Comparison of ENCODE assay signal across 17 cellular contexts in the genomic region with DNA sequence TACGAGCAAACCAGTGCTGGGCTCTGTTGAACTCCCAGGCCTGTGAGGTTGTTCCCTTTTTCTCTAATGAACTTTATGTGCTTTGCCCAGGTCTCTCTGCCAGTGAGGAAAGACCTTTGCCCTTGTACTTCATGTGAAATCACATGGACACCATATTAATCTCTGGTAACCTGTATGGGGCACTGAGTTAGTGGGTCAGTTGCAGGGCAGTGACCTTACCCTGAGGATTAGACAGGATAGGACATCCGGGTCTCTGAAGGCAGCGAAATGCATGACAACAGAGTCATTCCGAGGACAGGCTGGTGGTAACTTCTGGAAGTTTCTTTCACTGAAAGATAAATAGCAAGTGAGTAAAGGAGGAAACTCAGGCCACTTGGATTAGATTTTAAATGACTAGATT.
DNase-seq lines count a peak whose midpoint lies in the region; ATAC-seq and TF ChIP-seq lines count a peak whose summit lies in the region.
"Had no signal": no experiment of that assay in that cellular context is flagged by ENCODE, and none has a peak within 500 bp of the region (broad histone marks: within the 10 kb centered on the region; RNA-seq: fewer than 3 reads in every experiment).

No MANE protein-coding gene starts in this region.

- H3K27me3 Mint-ChIP-seq in natural killer cell (ENCODE audit: low read depth in 2 of 2): no peaks in the 10 kb centered on the region
- no peaks in the 10 kb centered on the region for H3K27me3 Mint-ChIP-seq in natural killer cell treated with Interleukin-12 subunit alpha and Interleukin-12 subunit beta and Interleukin-15 and Interleukin-18, amount 100 ng/mL, for 72 hours

- H3K4me1 ChIP-seq in stomach smooth muscle (ENCODE audit: control insufficient read depth, insufficient read depth, low read length): peaks cover 70% of the 10 kb centered on the region

- no peak overlapping the region for H3K9ac ChIP-seq in stomach smooth muscle (ENCODE audit: low read length in 2 of 2)

- peak overlapping the region; percentile 17 for H3K4me3 Mint-ChIP-seq in natural killer cell
- H3K4me3 Mint-ChIP-seq in natural killer cell treated with Interleukin-12 subunit alpha and Interleukin-12 subunit beta and Interleukin-15 and Interleukin-18, amount 100 ng/mL, for 72 hours: no peak overlapping the region
- H3K4me3 Mint-ChIP-seq: activated naive CD4-positive, alpha-beta T cell treated with anti-CD3 and anti-CD28 coated beads for 36 hours had no signal

- intact Hi-C loops in natural killer cell (cut with micrococcal nuclease): no loop called here

- H3K9me3 ChIP-seq in stomach smooth muscle (ENCODE audit: control insufficient read depth in 2 of 2, low read length in 2 of 2): no peaks in the 10 kb centered on the region

- peaks cover 94 to 100% of the 10 kb centered on the region in 2 donors for H3K4me1 Mint-ChIP-seq in natural killer cell
- peaks cover 58 to 76% of the 10 kb centered on the region in 2 donors for H3K4me1 Mint-ChIP-seq in natural killer cell treated with Interleukin-12 subunit alpha and Interleukin-12 subunit beta and Interleukin-15 and Interleukin-18, amount 100 ng/mL, for 72 hours (ENCODE audit: low read depth in 2 of 2)

- ATAC-seq in natural killer cell (no peak), left lobe of liver (peak; percentile 64), GM19023 (IDR thresholded peaks at IDR 0.05; ENCODE audit: unreplicated experiment) (no peak)
- ATAC-seq in natural killer cell treated with Interleukin-12 subunit alpha and Interleukin-12 subunit beta and Interleukin-15 and Interleukin-18, amount 100 ng/mL, for 72 hours: no peak
- ATAC-seq: sciatic nerve had no signal

- H3K27ac Mint-ChIP-seq in natural killer cell: peak overlapping the region; percentile 59 to 85
- peak overlapping the region in 1 of 2 donors; percentile 56 for H3K27ac Mint-ChIP-seq in natural killer cell treated with Interleukin-12 subunit alpha and Interleukin-12 subunit beta and Interleukin-15 and Interleukin-18, amount 100 ng/mL, for 72 hours
- H3K27ac Mint-ChIP-seq: activated naive CD4-positive, alpha-beta T cell treated with anti-CD3 and anti-CD28 coated beads for 36 hours had no signal

- DNase-seq in natural killer cell (no peak), left lobe of liver (ENCODE audit: low spot score) (peak; percentile 89), COR-L47 (lab: John Stamatoyannopoulos, UW) (no peak), NCI-H2227 treated with DMSO at 0.1 percent for 48 hours (lab: John Stamatoyannopoulos, UW) (no peak)
- no peak for DNase-seq in natural killer cell treated with Interleukin-12 subunit alpha and Interleukin-12 subunit beta and Interleukin-15 and Interleukin-18, amount 100 ng/mL, for 72 hours (ENCODE audit: low spot score)
- no peak for DNase-seq in activated CD8-positive, alpha-beta memory T cell treated with anti-CD3 and anti-CD28 coated beads, Interleukin-2, amount 50 U/mL, for 48 hours
- DNase-seq: activated naive CD4-positive, alpha-beta T cell treated with anti-CD3 and anti-CD28 coated beads for 36 hours; activated T-cell treated with anti-CD3 and anti-CD28 coated beads for 4 hours; EL; glutamatergic neuron; Kasumi-1; NCI-H1105 treated with DMSO at 0.1 percent for 48 hours; NCI-H82; stimulated activated CD4-positive, alpha-beta T cell treated with anti-CD3 and anti-CD28 coated beads, Interleukin-4, amount 100 ng/mL, for 1 hour had no signal

- H3K36me3 Mint-ChIP-seq in natural killer cell: no peaks in the 10 kb centered on the region
- no peaks in the 10 kb centered on the region for H3K36me3 Mint-ChIP-seq in natural killer cell treated with Interleukin-12 subunit alpha and Interleukin-12 subunit beta and Interleukin-15 and Interleukin-18, amount 100 ng/mL, for 72 hours

- H3K27me3 ChIP-seq in stomach smooth muscle (ENCODE audit: control insufficient read depth in 1 of 2, insufficient read depth in 2 of 2, low read length in 2 of 2): no peaks in the 10 kb centered on the region

- peak overlapping the region; percentile 71 for H3K27ac ChIP-seq in stomach smooth muscle (ENCODE audit: low read length)

- no peaks in the 10 kb centered on the region for H3K9me3 Mint-ChIP-seq in natural killer cell
- H3K9me3 Mint-ChIP-seq in natural killer cell treated with Interleukin-12 subunit alpha and Interleukin-12 subunit beta and Interleukin-15 and Interleukin-18, amount 100 ng/mL, for 72 hours: no peaks in the 10 kb centered on the region
- H3K9me3 Mint-ChIP-seq: activated naive CD4-positive, alpha-beta T cell treated with anti-CD3 and anti-CD28 coated beads for 36 hours had no signal

- no peak overlapping the region for H3K4me3 ChIP-seq in stomach smooth muscle (ENCODE audit: low read length in 2 of 2)

- no peak for TF ChIP-seq CTCF in natural killer cell (IDR thresholded peaks at IDR 0.05)

- peaks cover 0 to 16% of the 10 kb centered on the region in 2 donors for H3K36me3 ChIP-seq in stomach smooth muscle (ENCODE audit: control insufficient read depth in 2 of 2, insufficient read depth in 2 of 2, low read length in 2 of 2)
